Comparison of ENCODE assay signal across 8 cellular contexts in the genomic region with DNA sequence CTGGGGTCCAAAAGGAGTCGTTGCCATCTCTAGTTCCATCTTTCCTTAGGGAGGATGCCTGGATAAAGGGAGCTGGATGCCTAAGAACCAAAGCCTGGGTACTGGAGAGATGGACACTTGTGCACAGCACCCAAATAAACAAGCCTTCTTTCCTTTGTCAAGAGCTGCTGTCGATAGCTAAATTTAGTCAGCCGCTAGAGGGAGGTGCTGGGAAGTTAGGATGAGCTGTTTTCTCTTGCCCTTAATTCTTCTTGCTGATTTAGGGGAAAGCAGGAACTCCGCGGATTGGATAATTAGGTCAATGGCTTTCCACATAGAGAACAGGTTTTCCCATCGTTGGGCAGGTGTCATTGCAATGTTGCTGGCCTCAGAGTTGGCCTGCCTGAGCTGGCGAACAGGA. TPM values are rescaled to one million over a fixed set of nuclear protein-coding genes. Genes with fewer than 3 reads are reported as not detected.
DNase-seq lines count a peak whose midpoint lies in the region; ATAC-seq, FAIRE-seq and TF ChIP-seq lines count a peak whose summit lies in the region.

No MANE protein-coding gene starts in this region.

- H3K9me3 Mint-ChIP-seq in activated CD8-positive, alpha-beta memory T cell treated with anti-CD3 and anti-CD28 coated beads, Interleukin-2, amount 10 ng/mL, durations not matched to agents 7 days and 5 days (ENCODE audit: low read depth): no peaks in the 10 kb centered on the region

- H3K36me3 ChIP-seq in bronchial epithelial cell (ENCODE audit: control insufficient read depth, insufficient read depth, low read length): no peaks in the 10 kb centered on the region

- H3K36me3 Mint-ChIP-seq in activated CD8-positive, alpha-beta memory T cell treated with anti-CD3 and anti-CD28 coated beads, Interleukin-2, amount 10 ng/mL, durations not matched to agents 7 days and 5 days: no peaks in the 10 kb centered on the region

- TF ChIP-seq CTCF in bronchial epithelial cell (IDR thresholded peaks at IDR 0.05; ENCODE audit: insufficient read depth, low read length, severe bottlenecking): peak; percentile 84

- no peak overlapping the region for H3K27ac Mint-ChIP-seq in activated CD8-positive, alpha-beta memory T cell treated with anti-CD3 and anti-CD28 coated beads, Interleukin-2, amount 10 ng/mL, durations not matched to agents 7 days and 5 days

- FAIRE-seq in bronchial epithelial cell (lab: Jason Lieb, UNC): no peak

- H3K27me3 ChIP-seq in bronchial epithelial cell (ENCODE audit: control insufficient read depth, insufficient read depth, low read length): no peaks in the 10 kb centered on the region

- TF ChIP-seq POLR2A in GM18505 (IDR thresholded peaks at IDR 0.05; ENCODE audit: borderline replicate concordance, extremely low read depth, insufficient read depth, insufficient read length): no peak

- H3K4me3 ChIP-seq in bronchial epithelial cell (ENCODE audit: low read depth, low read length): no peak overlapping the region

- peak; percentile 30 for ATAC-seq in activated CD8-positive, alpha-beta memory T cell treated with anti-CD3 and anti-CD28 coated beads, Interleukin-2, amount 10 ng/mL, durations not matched to agents 7 days and 5 days
- ATAC-seq in HG03039 (IDR thresholded peaks at IDR 0.05; ENCODE audit: unreplicated experiment) (no peak), GM21526 (IDR thresholded peaks at IDR 0.05; ENCODE audit: low FRiP score, unreplicated experiment) (no peak), GM18505 (IDR thresholded peaks at IDR 0.05; ENCODE audit: unreplicated experiment) (no peak)

- DNase-seq in activated CD8-positive, alpha-beta memory T cell treated with anti-CD3 and anti-CD28 coated beads, Interleukin-2, amount 10 ng/mL, durations not matched to agents 7 days and 5 days: no peak
- DNase-seq in activated CD8-positive, alpha-beta memory T cell treated with anti-CD3 and anti-CD28 coated beads, Interleukin-2, amount 50 U/mL, for 4 hours: no peak
- peak; percentile 1 for DNase-seq in NCI-H2171 (lab: John Stamatoyannopoulos, UW)
- DNase-seq in bronchial epithelial cell (ENCODE audit: low read depth): peak; percentile 80
- DNase-seq in lung microvascular endothelial cell (ENCODE audit: low read depth in 2 of 2): peak; percentile 39 to 50

- H3K4me3 Mint-ChIP-seq in activated CD8-positive, alpha-beta memory T cell treated with anti-CD3 and anti-CD28 coated beads, Interleukin-2, amount 10 ng/mL, durations not matched to agents 7 days and 5 days: no peak overlapping the region

- peaks cover 38% of the 10 kb centered on the region for H3K27me3 Mint-ChIP-seq in activated CD8-positive, alpha-beta memory T cell treated with anti-CD3 and anti-CD28 coated beads, Interleukin-2, amount 10 ng/mL, durations not matched to agents 7 days and 5 days

- CTCF ChIA-PET in activated CD8-positive, alpha-beta memory T cell treated with anti-CD3 and anti-CD28 coated beads, Interleukin-2, amount 10 ng/mL, durations not matched to agents 7 days and 5 days (lab: Charles Lee): interaction anchor here (0.7 to 1.6 kb wide), 10 partner anchors 9 to 708 kb away, joined by 3 to 6 read pairs (median 3); no protein-coding TSS in a partner anchor

- H3K4me1 Mint-ChIP-seq in activated CD8-positive, alpha-beta memory T cell treated with anti-CD3 and anti-CD28 coated beads, Interleukin-2, amount 10 ng/mL, durations not matched to agents 7 days and 5 days: no peaks in the 10 kb centered on the region

RNA-seq across cellular contexts. Expression of a gene that starts 30.9 kb away (rescaled TPM):
- not detected for total RNA-seq in activated CD8-positive, alpha-beta memory T cell treated with anti-CD3 and anti-CD28 coated beads, Interleukin-2, amount 10 ng/mL, durations not matched to agents 7 days and 5 days
- total RNA-seq in bronchial epithelial cell: 0.53 and 1.4 TPM in 2 replicates
- not detected in 2 replicates for total RNA-seq in lung microvascular endothelial cell

RNA-seq across cellular contexts. Expression of a gene that starts 34.5 kb away (rescaled TPM):
- not detected for total RNA-seq in activated CD8-positive, alpha-beta memory T cell treated with anti-CD3 and anti-CD28 coated beads, Interleukin-2, amount 10 ng/mL, durations not matched to agents 7 days and 5 days
- 440 and 513 TPM in 2 replicates for total RNA-seq in bronchial epithelial cell
- total RNA-seq in lung microvascular endothelial cell: 0.22 TPM in 1 of 2 replicates, not detected in the other

Comparison
In these comparisons a context has a peak if more than half of its experiments do, and no peak if none do; other contexts are left out.
1. DNase-seq: peak in NCI-H2171 (single experiment), bronchial epithelial cell (single experiment) and lung microvascular endothelial cell (2 of 2); none in activated CD8-positive, alpha-beta memory T cell treated with anti-CD3 and anti-CD28 coated beads, Interleukin-2, amount 10 ng/mL, durations not matched to agents 7 days and 5 days (single experiment) and activated CD8-positive, alpha-beta memory T cell treated with anti-CD3 and anti-CD28 coated beads, Interleukin-2, amount 50 U/mL, for 4 hours (single experiment).
2. RNA of a gene that starts 34.5 kb away (total RNA-seq): 440 to 513 TPM in bronchial epithelial cell; not detected in activated CD8-positive, alpha-beta memory T cell treated with anti-CD3 and anti-CD28 coated beads, Interleukin-2, amount 10 ng/mL, durations not matched to agents 7 days and 5 days and 0.22 TPM in lung microvascular endothelial cell; every median in the first group is over 100 times any median in the second.